ENCODE assay signal across 1 cellular context in genomic region chr22:48682517-48682916, GRCh38.
TF ChIP-seq lines count a peak whose summit lies in the region.

No MANE protein-coding gene starts in this region.

TF ChIP-seq in WTC11, 78 proteins besides CTCF, POLR2A, EP300 and RAD21 (continued from another document):
- TF ChIP-seq PRDM15 (CRISPR knock-in tag; IDR thresholded peaks at IDR 0.05) (no peak), ZNF396 (CRISPR knock-in tag; IDR thresholded peaks at IDR 0.05; ENCODE audit: borderline replicate concordance) (no peak), RELA (CRISPR knock-in tag; IDR thresholded peaks at IDR 0.05; ENCODE audit: borderline replicate concordance) (no peak), JUN (CRISPR knock-in tag; IDR thresholded peaks at IDR 0.05) (no peak), ZNF121 (CRISPR knock-in tag; IDR thresholded peaks at IDR 0.05) (no peak), ATF2 (CRISPR knock-in tag; IDR thresholded peaks at IDR 0.05; ENCODE audit: borderline replicate concordance, low read depth) (no peak), CREB1 (CRISPR knock-in tag; IDR thresholded peaks at IDR 0.05) (no peak), ZNF512 (CRISPR knock-in tag; IDR thresholded peaks at IDR 0.05; ENCODE audit: borderline replicate concordance) (no peak)
- TF ChIP-seq, protein P1, sequence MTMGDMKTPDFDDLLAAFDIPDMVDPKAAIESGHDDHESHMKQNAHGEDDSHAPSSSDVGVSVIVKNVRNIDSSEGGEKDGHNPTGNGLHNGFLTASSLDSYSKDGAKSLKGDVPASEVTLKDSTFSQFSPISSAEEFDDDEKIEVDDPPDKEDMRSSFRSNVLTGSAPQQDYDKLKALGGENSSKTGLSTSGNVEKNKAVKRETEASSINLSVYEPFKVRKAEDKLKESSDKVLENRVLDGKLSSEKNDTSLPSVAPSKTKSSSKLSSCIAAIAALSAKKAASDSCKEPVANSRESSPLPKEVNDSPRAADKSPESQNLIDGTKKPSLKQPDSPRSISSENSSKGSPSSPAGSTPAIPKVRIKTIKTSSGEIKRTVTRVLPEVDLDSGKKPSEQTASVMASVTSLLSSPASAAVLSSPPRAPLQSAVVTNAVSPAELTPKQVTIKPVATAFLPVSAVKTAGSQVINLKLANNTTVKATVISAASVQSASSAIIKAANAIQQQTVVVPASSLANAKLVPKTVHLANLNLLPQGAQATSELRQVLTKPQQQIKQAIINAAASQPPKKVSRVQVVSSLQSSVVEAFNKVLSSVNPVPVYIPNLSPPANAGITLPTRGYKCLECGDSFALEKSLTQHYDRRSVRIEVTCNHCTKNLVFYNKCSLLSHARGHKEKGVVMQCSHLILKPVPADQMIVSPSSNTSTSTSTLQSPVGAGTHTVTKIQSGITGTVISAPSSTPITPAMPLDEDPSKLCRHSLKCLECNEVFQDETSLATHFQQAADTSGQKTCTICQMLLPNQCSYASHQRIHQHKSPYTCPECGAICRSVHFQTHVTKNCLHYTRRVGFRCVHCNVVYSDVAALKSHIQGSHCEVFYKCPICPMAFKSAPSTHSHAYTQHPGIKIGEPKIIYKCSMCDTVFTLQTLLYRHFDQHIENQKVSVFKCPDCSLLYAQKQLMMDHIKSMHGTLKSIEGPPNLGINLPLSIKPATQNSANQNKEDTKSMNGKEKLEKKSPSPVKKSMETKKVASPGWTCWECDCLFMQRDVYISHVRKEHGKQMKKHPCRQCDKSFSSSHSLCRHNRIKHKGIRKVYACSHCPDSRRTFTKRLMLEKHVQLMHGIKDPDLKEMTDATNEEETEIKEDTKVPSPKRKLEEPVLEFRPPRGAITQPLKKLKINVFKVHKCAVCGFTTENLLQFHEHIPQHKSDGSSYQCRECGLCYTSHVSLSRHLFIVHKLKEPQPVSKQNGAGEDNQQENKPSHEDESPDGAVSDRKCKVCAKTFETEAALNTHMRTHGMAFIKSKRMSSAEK (CRISPR knock-in tag; IDR thresholded peaks at IDR 0.05; ENCODE audit: borderline replicate concordance) = no peak
- TF ChIP-seq, protein P2, sequence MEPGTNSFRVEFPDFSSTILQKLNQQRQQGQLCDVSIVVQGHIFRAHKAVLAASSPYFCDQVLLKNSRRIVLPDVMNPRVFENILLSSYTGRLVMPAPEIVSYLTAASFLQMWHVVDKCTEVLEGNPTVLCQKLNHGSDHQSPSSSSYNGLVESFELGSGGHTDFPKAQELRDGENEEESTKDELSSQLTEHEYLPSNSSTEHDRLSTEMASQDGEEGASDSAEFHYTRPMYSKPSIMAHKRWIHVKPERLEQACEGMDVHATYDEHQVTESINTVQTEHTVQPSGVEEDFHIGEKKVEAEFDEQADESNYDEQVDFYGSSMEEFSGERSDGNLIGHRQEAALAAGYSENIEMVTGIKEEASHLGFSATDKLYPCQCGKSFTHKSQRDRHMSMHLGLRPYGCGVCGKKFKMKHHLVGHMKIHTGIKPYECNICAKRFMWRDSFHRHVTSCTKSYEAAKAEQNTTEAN (CRISPR knock-in tag; IDR thresholded peaks at IDR 0.05) = no peak
